21 cellular contexts compared by ENCODE assay signal in the genomic region with DNA sequence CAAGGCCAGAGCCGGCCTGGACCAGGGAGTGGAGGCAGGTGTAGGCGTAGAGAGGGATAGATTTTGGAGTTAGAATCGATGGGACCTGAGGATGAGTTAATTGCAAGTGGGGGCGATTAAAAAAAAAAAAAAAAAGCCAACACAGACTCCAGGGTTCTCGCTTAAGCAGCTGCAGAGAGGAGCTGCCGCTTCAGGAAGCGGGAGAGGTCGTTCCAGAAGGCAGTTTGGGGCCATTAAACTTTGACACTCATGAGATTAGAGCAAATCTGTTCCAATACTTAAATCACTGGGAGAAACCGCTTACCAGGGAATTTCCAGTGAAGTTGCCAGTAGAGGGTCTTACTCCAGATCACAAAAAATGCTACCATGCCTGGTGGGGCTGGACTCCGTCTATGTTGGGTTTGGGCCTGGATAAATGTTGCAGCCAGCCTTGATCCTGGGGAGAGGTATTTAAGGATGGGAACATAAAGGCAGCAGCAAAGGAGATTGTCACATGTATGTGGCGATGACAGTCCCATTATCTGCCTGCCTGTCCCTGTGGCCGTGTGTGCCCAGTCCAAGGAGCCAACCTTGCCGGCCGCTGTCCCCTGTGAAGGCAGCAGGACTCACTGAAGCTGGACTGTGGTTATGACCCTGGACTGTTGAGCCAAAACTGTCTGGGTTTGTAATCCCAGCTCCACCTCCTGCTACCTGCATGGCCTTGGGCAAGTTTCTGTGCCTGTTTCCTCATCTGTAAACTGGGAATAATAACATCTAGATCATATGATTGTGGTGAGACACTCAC. TPM values are rescaled to one million over a fixed set of nuclear protein-coding genes. Genes with fewer than 3 reads are reported as not detected.
A peak's percentile ranks its signal among the peaks of the same experiment; 100 is the strongest.
DNase-seq lines count a peak whose midpoint lies in the region; ATAC-seq, FAIRE-seq and TF ChIP-seq lines count a peak whose summit lies in the region.
"Had no signal": no experiment of that assay in that cellular context is flagged by ENCODE, and none has a peak within 500 bp of the region (broad histone marks: within the 10 kb centered on the region; RNA-seq: fewer than 3 reads in every experiment).

No MANE protein-coding gene starts in this region.

- H3K27ac Mint-ChIP-seq in T-helper 2 cell treated with Interferon-gamma antibody and Interleukin-4, amounts not matched to agents 5 μg/mL and 100 μg/mL, for 36 hours = no peak overlapping the region
- no peak overlapping the region for H3K27ac Mint-ChIP-seq in activated T-helper 1 cell treated with anti-CD3 and anti-CD28 coated beads, Interleukin-12 subunit alpha, Interleukin-12 subunit beta, Interleukin-2, Interleukin-4 antibody, amounts not matched to agents 30 ng/mL and 10 ng/mL and 1 ng/mL, durations not matched to agents 14 hours and 24 hours and 36 hours
- H3K27ac Mint-ChIP-seq: activated T-helper 17 cell treated with anti-CD3 and anti-CD28 coated beads, Interleukin-2, amount 50 U/mL, for 72 hours had no signal

- H3K27me3 ChIP-seq in small intestine (ENCODE audit: control insufficient read depth in 2 of 2, insufficient read depth in 2 of 2, low read length in 2 of 2) (peaks cover 0 to 10% of the 10 kb centered on the region in 2 donors), lower lobe of right lung (ENCODE audit: low read depth) (peaks cover 38% of the 10 kb centered on the region)
- H3K27me3 ChIP-seq: right lobe of liver, SJCRH30 had no signal

- WGBS in small intestine, 3 donors = 35 to 68% (median 53%) methylated on average over 14 of the region's 14 CpGs

- H3K9me3 ChIP-seq in iPS-18c (ENCODE audit: control insufficient read depth, insufficient read depth, low read length) = peaks cover 2% of the 10 kb centered on the region
- H3K9me3 ChIP-seq in small intestine (ENCODE audit: control insufficient read depth, low read depth) = no peaks in the 10 kb centered on the region
- no peaks in the 10 kb centered on the region for H3K9me3 ChIP-seq in lower lobe of right lung
- H3K9me3 ChIP-seq: right lobe of liver, SJCRH30 had no signal

- no peak for FAIRE-seq in small intestine (lab: Jason Lieb, UNC)

- H3K4me3 ChIP-seq in iPS-18c (ENCODE audit: insufficient read depth, low read depth, low read length) = peak overlapping the region; percentile 73
- H3K4me3 ChIP-seq in small intestine (ENCODE audit: low read depth in 1 of 2, low read length in 2 of 2) = no peak overlapping the region
- no peak overlapping the region for H3K4me3 ChIP-seq in lower lobe of right lung
- H3K4me3 ChIP-seq: SJCRH30 had no signal

- H3K36me3 ChIP-seq in small intestine (ENCODE audit: control insufficient read depth in 2 of 2, insufficient read depth in 2 of 2, low read length in 2 of 2) (no peaks in the 10 kb centered on the region), lower lobe of right lung (no peaks in the 10 kb centered on the region)
- H3K36me3 ChIP-seq: right lobe of liver, SJCRH30 had no signal

- no peak for ATAC-seq in lower lobe of right lung

- TF ChIP-seq CTCF in lower lobe of right lung (IDR thresholded peaks at IDR 0.05) = no peak

- H3K4me1 Mint-ChIP-seq in T-helper 2 cell treated with Interferon-gamma antibody and Interleukin-4, amounts not matched to agents 5 μg/mL and 100 μg/mL, for 36 hours (ENCODE audit: low read depth) = peaks cover 4% of the 10 kb centered on the region
- H3K4me1 Mint-ChIP-seq in activated T-helper 1 cell treated with anti-CD3 and anti-CD28 coated beads, Interleukin-12 subunit alpha, Interleukin-12 subunit beta, Interleukin-2, Interleukin-4 antibody, amounts not matched to agents 30 ng/mL and 10 ng/mL and 1 ng/mL, durations not matched to agents 14 hours and 24 hours and 36 hours (ENCODE audit: low read depth) = no peaks in the 10 kb centered on the region
- H3K4me1 Mint-ChIP-seq: activated T-helper 17 cell treated with anti-CD3 and anti-CD28 coated beads, Interleukin-2, amount 50 U/mL, for 72 hours had no signal

- no peaks in the 10 kb centered on the region for H3K9me3 Mint-ChIP-seq in T-helper 2 cell treated with Interferon-gamma antibody and Interleukin-4, amounts not matched to agents 5 μg/mL and 100 μg/mL, for 36 hours
- no peaks in the 10 kb centered on the region for H3K9me3 Mint-ChIP-seq in activated T-helper 1 cell treated with anti-CD3 and anti-CD28 coated beads, Interleukin-12 subunit alpha, Interleukin-12 subunit beta, Interleukin-2, Interleukin-4 antibody, amounts not matched to agents 30 ng/mL and 10 ng/mL and 1 ng/mL, durations not matched to agents 14 hours and 24 hours and 36 hours
- H3K9me3 Mint-ChIP-seq: activated T-helper 17 cell treated with anti-CD3 and anti-CD28 coated beads, Interleukin-2, amount 50 U/mL, for 72 hours had no signal

- H3K27ac ChIP-seq in small intestine (ENCODE audit: low read depth in 1 of 2, low read length in 1 of 2) (no peak overlapping the region), caudate nucleus (ENCODE audit: low read depth, low read length) (no peak overlapping the region), lower lobe of right lung (no peak overlapping the region)
- H3K27ac ChIP-seq: C4-2B, right lobe of liver, SJCRH30 had no signal

- intact Hi-C loops in lower lobe of right lung (cut with DNase I) = no loop called here
- intact Hi-C loops in activated T-helper 1 cell treated with anti-CD3 and anti-CD28 coated beads, Interleukin-12 subunit alpha, Interleukin-12 subunit beta, Interleukin-2, Interleukin-4 antibody, amounts not matched to agents 30 ng/mL and 10 ng/mL and 1 ng/mL, durations not matched to agents 14 hours and 24 hours and 36 hours (cut with micrococcal nuclease) = no loop called here

- no peaks in the 10 kb centered on the region for H3K36me3 Mint-ChIP-seq in T-helper 2 cell treated with Interferon-gamma antibody and Interleukin-4, amounts not matched to agents 5 μg/mL and 100 μg/mL, for 36 hours (ENCODE audit: low read depth)
- H3K36me3 Mint-ChIP-seq in activated T-helper 1 cell treated with anti-CD3 and anti-CD28 coated beads, Interleukin-12 subunit alpha, Interleukin-12 subunit beta, Interleukin-2, Interleukin-4 antibody, amounts not matched to agents 30 ng/mL and 10 ng/mL and 1 ng/mL, durations not matched to agents 14 hours and 24 hours and 36 hours (ENCODE audit: low read depth) = no peaks in the 10 kb centered on the region

- DNase-seq in T-helper 2 cell treated with Interferon-gamma antibody and Interleukin-4, amounts not matched to agents 5 μg/mL and 100 μg/mL, for 36 hours (ENCODE audit: low spot score) = no peak
- DNase-seq in T-helper 2 cell (no peak), NCI-H82 (lab: John Stamatoyannopoulos, UW) (peak; percentile 76), small intestine (peak; percentile 38), caudate nucleus (lab: John Stamatoyannopoulos, UW) (no peak), lower lobe of right lung (no peak)
- no peak for DNase-seq in activated T-helper 1 cell treated with anti-CD3 and anti-CD28 coated beads, Interleukin-12 subunit alpha, Interleukin-12 subunit beta, Interleukin-2, Interleukin-4 antibody, amounts not matched to agents 30 ng/mL and 10 ng/mL and 1 ng/mL, durations not matched to agents 14 hours and 24 hours and 36 hours (ENCODE audit: low spot score)
- DNase-seq: 8988T; activated CD4-positive, alpha-beta T cell treated with anti-CD3 and anti-CD28 coated beads, Interleukin-2, amount 50 U/mL, for 4 hours; amniotic stem cell; foreskin melanocyte; mesenchymal stem cell; NCI-H1417 treated with DMSO at 0.1 percent for 48 hours; NCI-H345; SJCRH30; stimulated activated CD4-positive, alpha-beta T cell treated with anti-CD3 and anti-CD28 coated beads, Interleukin-4, amount 100 ng/mL, for 24 hours had no signal

- H3K4me3 Mint-ChIP-seq in T-helper 2 cell treated with Interferon-gamma antibody and Interleukin-4, amounts not matched to agents 5 μg/mL and 100 μg/mL, for 36 hours = peak overlapping the region; percentile 20
- no peak overlapping the region for H3K4me3 Mint-ChIP-seq in activated T-helper 1 cell treated with anti-CD3 and anti-CD28 coated beads, Interleukin-12 subunit alpha, Interleukin-12 subunit beta, Interleukin-2, Interleukin-4 antibody, amounts not matched to agents 30 ng/mL and 10 ng/mL and 1 ng/mL, durations not matched to agents 14 hours and 24 hours and 36 hours
- H3K4me3 Mint-ChIP-seq: activated T-helper 17 cell treated with anti-CD3 and anti-CD28 coated beads, Interleukin-2, amount 50 U/mL, for 72 hours had no signal

- peaks cover 46% of the 10 kb centered on the region for H3K27me3 Mint-ChIP-seq in T-helper 2 cell treated with Interferon-gamma antibody and Interleukin-4, amounts not matched to agents 5 μg/mL and 100 μg/mL, for 36 hours (ENCODE audit: low read depth)
- peaks cover 62% of the 10 kb centered on the region for H3K27me3 Mint-ChIP-seq in activated T-helper 1 cell treated with anti-CD3 and anti-CD28 coated beads, Interleukin-12 subunit alpha, Interleukin-12 subunit beta, Interleukin-2, Interleukin-4 antibody, amounts not matched to agents 30 ng/mL and 10 ng/mL and 1 ng/mL, durations not matched to agents 14 hours and 24 hours and 36 hours (ENCODE audit: insufficient read depth)

- H3K4me1 ChIP-seq in small intestine (ENCODE audit: control insufficient read depth in 2 of 2, insufficient read depth in 1 of 2, low read depth in 1 of 2, low read length in 1 of 2) (no peaks in the 10 kb centered on the region), lower lobe of right lung (peaks cover 11% of the 10 kb centered on the region)
- H3K4me1 ChIP-seq: right lobe of liver, SJCRH30 had no signal

RNA-seq across cellular contexts. Expression of a gene that starts 23.9 kb away (rescaled TPM):
- 1 to 10 TPM in 1 of 3 donors, under 1 TPM in 1, not detected in 1; 0.27 to 1.1 TPM for polyA plus RNA-seq in small intestine
- total RNA-seq in lower lobe of right lung = 2.5 TPM
- total RNA-seq in activated T-helper 1 cell treated with anti-CD3 and anti-CD28 coated beads, Interleukin-12 subunit alpha, Interleukin-12 subunit beta, Interleukin-2, Interleukin-4 antibody, amounts not matched to agents 30 ng/mL and 10 ng/mL and 1 ng/mL, durations not matched to agents 14 hours and 24 hours and 36 hours = not detected in 2 replicates
- total RNA-seq: activated T-helper 17 cell treated with anti-CD3 and anti-CD28 coated beads, Interleukin-2, amount 50 U/mL, for 72 hours; LHCN-M2; SJCRH30 had no signal

Comparison
In these comparisons a context has a peak if more than half of its experiments do, and no peak if none do; other contexts are left out.
1. DNase-seq: peak in NCI-H82 (single experiment) and small intestine (single experiment); none in T-helper 2 cell treated with Interferon-gamma antibody and Interleukin-4, amounts not matched to agents 5 μg/mL and 100 μg/mL, for 36 hours (single experiment), T-helper 2 cell (0 of 5), caudate nucleus (0 of 61), lower lobe of right lung (single experiment) and activated T-helper 1 cell treated with anti-CD3 and anti-CD28 coated beads, Interleukin-12 subunit alpha, Interleukin-12 subunit beta, Interleukin-2, Interleukin-4 antibody, amounts not matched to agents 30 ng/mL and 10 ng/mL and 1 ng/mL, durations not matched to agents 14 hours and 24 hours and 36 hours (single experiment).